In the genomic region with DNA sequence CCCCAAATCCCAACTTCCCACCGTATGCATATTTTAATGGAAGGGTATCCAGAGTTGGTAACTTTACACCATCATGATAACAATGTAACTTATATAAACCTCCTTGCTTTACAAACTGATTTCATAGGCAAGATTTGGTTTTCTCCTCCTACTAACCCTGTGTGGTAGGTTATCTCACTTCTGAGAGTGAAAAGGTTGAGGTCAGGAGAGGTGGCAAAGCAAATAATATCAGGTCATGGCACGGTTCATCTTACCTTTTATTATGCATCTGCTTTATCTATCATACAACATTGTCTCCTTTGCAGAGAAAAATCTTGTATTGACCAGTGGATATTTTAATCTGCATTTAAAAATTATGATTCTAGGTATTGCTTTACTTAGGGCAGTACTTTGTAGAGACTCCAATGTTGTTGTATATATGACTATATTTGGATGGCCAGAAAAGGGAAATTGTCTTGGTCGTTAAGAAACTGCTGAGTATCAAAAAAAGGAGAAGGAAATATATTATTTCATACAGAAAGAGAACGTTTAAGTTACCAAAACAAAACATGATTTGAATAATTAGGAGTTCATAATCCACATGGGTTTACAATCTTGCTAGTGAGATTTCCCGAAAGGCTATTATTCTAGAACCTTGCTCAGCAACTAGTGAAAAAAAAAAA, we compare ENCODE assay signal across 1 cellular context.
TF ChIP-seq lines count a peak whose summit lies in the region.

No MANE protein-coding gene starts in this region.

TF ChIP-seq in GM23338, 12 proteins besides CTCF, POLR2A, EP300 and RAD21 (continued from another document):
- TF ChIP-seq, protein P1, sequence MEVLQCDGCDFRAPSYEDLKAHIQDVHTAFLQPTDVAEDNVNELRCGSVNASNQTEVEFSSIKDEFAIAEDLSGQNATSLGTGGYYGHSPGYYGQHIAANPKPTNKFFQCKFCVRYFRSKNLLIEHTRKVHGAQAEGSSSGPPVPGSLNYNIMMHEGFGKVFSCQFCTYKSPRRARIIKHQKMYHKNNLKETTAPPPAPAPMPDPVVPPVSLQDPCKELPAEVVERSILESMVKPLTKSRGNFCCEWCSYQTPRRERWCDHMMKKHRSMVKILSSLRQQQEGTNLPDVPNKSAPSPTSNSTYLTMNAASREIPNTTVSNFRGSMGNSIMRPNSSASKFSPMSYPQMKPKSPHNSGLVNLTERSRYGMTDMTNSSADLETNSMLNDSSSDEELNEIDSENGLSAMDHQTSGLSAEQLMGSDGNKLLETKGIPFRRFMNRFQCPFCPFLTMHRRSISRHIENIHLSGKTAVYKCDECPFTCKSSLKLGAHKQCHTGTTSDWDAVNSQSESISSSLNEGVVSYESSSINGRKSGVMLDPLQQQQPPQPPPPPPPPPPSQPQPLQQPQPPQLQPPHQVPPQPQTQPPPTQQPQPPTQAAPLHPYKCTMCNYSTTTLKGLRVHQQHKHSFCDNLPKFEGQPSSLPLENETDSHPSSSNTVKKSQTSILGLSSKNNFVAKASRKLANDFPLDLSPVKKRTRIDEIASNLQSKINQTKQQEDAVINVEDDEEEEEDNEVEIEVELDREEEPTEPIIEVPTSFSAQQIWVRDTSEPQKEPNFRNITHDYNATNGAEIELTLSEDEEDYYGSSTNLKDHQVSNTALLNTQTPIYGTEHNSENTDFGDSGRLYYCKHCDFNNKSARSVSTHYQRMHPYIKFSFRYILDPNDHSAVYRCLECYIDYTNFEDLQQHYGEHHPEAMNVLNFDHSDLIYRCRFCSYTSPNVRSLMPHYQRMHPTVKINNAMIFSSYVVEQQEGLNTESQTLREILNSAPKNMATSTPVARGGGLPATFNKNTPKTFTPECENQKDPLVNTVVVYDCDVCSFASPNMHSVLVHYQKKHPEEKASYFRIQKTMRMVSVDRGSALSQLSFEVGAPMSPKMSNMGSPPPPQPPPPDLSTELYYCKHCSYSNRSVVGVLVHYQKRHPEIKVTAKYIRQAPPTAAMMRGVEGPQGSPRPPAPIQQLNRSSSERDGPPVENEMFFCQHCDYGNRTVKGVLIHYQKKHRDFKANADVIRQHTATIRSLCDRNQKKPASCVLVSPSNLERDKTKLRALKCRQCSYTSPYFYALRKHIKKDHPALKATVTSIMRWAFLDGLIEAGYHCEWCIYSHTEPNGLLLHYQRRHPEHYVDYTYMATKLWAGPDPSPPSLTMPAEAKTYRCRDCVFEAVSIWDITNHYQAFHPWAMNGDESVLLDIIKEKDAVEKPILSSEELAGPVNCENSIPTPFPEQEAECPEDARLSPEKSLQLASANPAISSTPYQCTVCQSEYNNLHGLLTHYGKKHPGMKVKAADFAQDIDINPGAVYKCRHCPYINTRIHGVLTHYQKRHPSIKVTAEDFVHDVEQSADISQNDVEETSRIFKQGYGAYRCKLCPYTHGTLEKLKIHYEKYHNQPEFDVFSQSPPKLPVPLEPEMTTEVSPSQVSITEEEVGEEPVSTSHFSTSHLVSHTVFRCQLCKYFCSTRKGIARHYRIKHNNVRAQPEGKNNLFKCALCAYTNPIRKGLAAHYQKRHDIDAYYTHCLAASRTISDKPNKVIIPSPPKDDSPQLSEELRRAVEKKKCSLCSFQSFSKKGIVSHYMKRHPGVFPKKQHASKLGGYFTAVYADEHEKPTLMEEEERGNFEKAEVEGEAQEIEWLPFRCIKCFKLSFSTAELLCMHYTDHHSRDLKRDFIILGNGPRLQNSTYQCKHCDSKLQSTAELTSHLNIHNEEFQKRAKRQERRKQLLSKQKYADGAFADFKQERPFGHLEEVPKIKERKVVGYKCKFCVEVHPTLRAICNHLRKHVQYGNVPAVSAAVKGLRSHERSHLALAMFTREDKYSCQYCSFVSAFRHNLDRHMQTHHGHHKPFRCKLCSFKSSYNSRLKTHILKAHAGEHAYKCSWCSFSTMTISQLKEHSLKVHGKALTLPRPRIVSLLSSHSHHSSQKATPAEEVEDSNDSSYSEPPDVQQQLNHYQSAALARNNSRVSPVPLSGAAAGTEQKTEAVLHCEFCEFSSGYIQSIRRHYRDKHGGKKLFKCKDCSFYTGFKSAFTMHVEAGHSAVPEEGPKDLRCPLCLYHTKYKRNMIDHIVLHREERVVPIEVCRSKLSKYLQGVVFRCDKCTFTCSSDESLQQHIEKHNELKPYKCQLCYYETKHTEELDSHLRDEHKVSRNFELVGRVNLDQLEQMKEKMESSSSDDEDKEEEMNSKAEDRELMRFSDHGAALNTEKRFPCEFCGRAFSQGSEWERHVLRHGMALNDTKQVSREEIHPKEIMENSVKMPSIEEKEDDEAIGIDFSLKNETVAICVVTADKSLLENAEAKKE (CRISPR knock-in tag; IDR thresholded peaks at IDR 0.05), result no peak
- TF ChIP-seq EZH2phosphoT487 (IDR thresholded peaks at IDR 0.05; ENCODE audit: unreplicated experiment) (no peak), JUNB (IDR thresholded peaks at IDR 0.05; ENCODE audit: unreplicated experiment) (no peak), CREB1 (CRISPR knock-in tag; IDR thresholded peaks at IDR 0.05; ENCODE audit: low read depth) (no peak), POLR2AphosphoS5 (IDR thresholded peaks at IDR 0.05; ENCODE audit: low read depth) (no peak), ZNF331 (CRISPR knock-in tag; IDR thresholded peaks at IDR 0.05; ENCODE audit: low read depth) (no peak), NANOG (IDR thresholded peaks at IDR 0.05; ENCODE audit: borderline replicate concordance) (no peak)
- TF ChIP-seq, protein P2, sequence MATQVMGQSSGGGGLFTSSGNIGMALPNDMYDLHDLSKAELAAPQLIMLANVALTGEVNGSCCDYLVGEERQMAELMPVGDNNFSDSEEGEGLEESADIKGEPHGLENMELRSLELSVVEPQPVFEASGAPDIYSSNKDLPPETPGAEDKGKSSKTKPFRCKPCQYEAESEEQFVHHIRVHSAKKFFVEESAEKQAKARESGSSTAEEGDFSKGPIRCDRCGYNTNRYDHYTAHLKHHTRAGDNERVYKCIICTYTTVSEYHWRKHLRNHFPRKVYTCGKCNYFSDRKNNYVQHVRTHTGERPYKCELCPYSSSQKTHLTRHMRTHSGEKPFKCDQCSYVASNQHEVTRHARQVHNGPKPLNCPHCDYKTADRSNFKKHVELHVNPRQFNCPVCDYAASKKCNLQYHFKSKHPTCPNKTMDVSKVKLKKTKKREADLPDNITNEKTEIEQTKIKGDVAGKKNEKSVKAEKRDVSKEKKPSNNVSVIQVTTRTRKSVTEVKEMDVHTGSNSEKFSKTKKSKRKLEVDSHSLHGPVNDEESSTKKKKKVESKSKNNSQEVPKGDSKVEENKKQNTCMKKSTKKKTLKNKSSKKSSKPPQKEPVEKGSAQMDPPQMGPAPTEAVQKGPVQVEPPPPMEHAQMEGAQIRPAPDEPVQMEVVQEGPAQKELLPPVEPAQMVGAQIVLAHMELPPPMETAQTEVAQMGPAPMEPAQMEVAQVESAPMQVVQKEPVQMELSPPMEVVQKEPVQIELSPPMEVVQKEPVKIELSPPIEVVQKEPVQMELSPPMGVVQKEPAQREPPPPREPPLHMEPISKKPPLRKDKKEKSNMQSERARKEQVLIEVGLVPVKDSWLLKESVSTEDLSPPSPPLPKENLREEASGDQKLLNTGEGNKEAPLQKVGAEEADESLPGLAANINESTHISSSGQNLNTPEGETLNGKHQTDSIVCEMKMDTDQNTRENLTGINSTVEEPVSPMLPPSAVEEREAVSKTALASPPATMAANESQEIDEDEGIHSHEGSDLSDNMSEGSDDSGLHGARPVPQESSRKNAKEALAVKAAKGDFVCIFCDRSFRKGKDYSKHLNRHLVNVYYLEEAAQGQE (IDR thresholded peaks at IDR 0.05; ENCODE audit: unreplicated experiment), result no peak
- TF ChIP-seq, protein P3, sequence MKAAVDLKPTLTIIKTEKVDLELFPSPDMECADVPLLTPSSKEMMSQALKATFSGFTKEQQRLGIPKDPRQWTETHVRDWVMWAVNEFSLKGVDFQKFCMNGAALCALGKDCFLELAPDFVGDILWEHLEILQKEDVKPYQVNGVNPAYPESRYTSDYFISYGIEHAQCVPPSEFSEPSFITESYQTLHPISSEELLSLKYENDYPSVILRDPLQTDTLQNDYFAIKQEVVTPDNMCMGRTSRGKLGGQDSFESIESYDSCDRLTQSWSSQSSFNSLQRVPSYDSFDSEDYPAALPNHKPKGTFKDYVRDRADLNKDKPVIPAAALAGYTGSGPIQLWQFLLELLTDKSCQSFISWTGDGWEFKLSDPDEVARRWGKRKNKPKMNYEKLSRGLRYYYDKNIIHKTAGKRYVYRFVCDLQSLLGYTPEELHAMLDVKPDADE (IDR thresholded peaks at IDR 0.05), result no peak
